ENCODE assay signal across 1 cellular context in the genomic region with DNA sequence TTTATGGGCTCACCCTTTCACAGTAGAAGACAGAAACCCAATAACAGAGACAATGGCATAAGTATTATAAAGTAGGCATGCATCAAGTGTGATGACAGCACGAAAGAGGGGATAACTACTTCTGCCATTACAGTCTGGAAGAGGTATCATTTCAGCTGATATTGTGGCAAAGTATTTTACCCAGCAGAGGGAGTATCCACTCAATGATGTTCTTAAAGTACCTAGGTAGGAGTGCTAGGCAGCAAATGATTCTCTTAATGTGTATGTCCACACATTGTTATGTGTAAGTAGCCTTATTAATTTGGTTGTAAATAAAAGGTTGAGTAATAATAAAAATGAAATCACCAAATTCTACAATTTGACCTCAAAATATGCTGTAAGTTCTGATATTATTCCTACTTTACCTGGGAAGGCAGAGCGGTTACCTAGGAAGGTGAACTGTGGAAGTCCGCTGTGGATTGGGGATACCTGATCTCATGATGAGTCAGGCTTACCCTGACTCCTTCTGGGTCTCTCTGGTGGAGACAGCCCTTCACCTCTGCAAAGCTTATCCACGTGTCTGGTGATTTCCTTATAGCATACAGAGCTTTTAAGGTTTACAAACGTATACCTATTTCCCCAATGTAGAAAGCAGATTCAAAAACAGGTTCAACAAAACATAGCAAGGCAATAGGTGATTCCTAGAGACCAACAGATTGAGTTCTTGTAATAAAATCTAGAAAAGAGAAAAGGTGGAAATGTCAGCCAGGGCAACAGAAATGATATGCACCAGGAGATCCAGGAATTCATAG.
TF ChIP-seq lines count a peak whose summit lies in the region.

No MANE protein-coding gene starts in this region.

TF ChIP-seq in H1, 55 proteins besides CTCF, POLR2A, EP300 and RAD21:
- TF ChIP-seq SIRT6 (IDR thresholded peaks at IDR 0.05; ENCODE audit: low read length) = no peak
- TF ChIP-seq TBP (IDR thresholded peaks at IDR 0.05; ENCODE audit: low read depth, low read length) = no peak
- TF ChIP-seq RBBP5 (IDR thresholded peaks at IDR 0.05; ENCODE audit: borderline replicate concordance, low read depth, low read length) = no peak
- no peak for TF ChIP-seq PHF8 (conservative IDR thresholded peaks at IDR 0.05; ENCODE audit: low read depth, low read length)
- TF ChIP-seq YY1 (IDR thresholded peaks at IDR 0.05; ENCODE audit: low read depth, low read length) = no peak
- TF ChIP-seq RFX5 (IDR thresholded peaks at IDR 0.05; ENCODE audit: borderline replicate concordance, low read depth, low read length) = no peak
- no peak for TF ChIP-seq HDAC6 (IDR thresholded peaks at IDR 0.05; ENCODE audit: low read depth, low read length)
- no peak for TF ChIP-seq SRF (IDR thresholded peaks at IDR 0.05; ENCODE audit: low read depth, low read length)
- TF ChIP-seq, protein P1, sequence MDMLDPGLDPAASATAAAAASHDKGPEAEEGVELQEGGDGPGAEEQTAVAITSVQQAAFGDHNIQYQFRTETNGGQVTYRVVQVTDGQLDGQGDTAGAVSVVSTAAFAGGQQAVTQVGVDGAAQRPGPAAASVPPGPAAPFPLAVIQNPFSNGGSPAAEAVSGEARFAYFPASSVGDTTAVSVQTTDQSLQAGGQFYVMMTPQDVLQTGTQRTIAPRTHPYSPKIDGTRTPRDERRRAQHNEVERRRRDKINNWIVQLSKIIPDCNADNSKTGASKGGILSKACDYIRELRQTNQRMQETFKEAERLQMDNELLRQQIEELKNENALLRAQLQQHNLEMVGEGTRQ (IDR thresholded peaks at IDR 0.05; ENCODE audit: low read length) = no peak
- TF ChIP-seq EGR1 (IDR thresholded peaks at IDR 0.05; ENCODE audit: borderline replicate concordance, low read depth, low read length) = no peak
- TF ChIP-seq SAP30 (IDR thresholded peaks at IDR 0.05; ENCODE audit: insufficient read depth, insufficient replicate concordance, low read length) = no peak
- TF ChIP-seq SP2 (IDR thresholded peaks at IDR 0.05; ENCODE audit: low read length) = no peak
- no peak for TF ChIP-seq CREB1 (IDR thresholded peaks at IDR 0.05)
- TF ChIP-seq GABPA (IDR thresholded peaks at IDR 0.05; ENCODE audit: borderline replicate concordance, insufficient read depth, low read length) = no peak
- no peak for TF ChIP-seq SP1 (IDR thresholded peaks at IDR 0.05; ENCODE audit: low read depth, low read length)
TF ChIP-seq in H1: peak in this region for 0.
